In genomic region chr10:122696687-122697086, GRCh38 we compare ENCODE assay signal across 29 cellular contexts. TPM values are rescaled to one million over a fixed set of nuclear protein-coding genes. Genes with fewer than 3 reads are reported as not detected.
"Had no signal": no experiment of that assay in that cellular context is flagged by ENCODE, and none has a peak within 500 bp of the region (broad histone marks: within the 10 kb centered on the region; RNA-seq: fewer than 3 reads in every experiment).

No MANE protein-coding gene starts in this region.

- H3K27me3 ChIP-seq: testis, thyroid gland, tibial artery, tibial nerve, transverse colon, upper lobe of left lung, uterus, vagina had no signal

- H3K4me1 ChIP-seq: stomach, suprapubic skin, testis, thyroid gland, tibial artery, tibial nerve, transverse colon, upper lobe of left lung, upper lobe of right lung, uterus, vagina had no signal

- H3K36me3 Mint-ChIP-seq: stimulated activated memory B cell treated with anti-CD40 and anti-IgM and Interleukin-4, amounts not matched to agents 10 μg/mL and 1 μg/mL and 100 μg/mL, for 72 hours; stimulated activated naive B cell treated with anti-CD40 and anti-IgM and Interleukin-4, amounts not matched to agents 10 μg/mL and 1 μg/mL and 100 μg/mL, for 72 hours; type B pancreatic cell had no signal

- H3K4me3 ChIP-seq: stomach, suprapubic skin, testis, thoracic aorta, thyroid gland, tibial artery, tibial nerve, transverse colon, upper lobe of left lung, upper lobe of right lung, uterus, vagina had no signal

- H3K36me3 ChIP-seq: stomach, suprapubic skin, thoracic aorta, thyroid gland, tibial artery, tibial nerve, transverse colon, upper lobe of left lung, upper lobe of right lung, uterus, vagina had no signal

- H3K4me1 Mint-ChIP-seq: stimulated activated naive B cell treated with anti-CD40 and anti-IgM and Interleukin-4, amounts not matched to agents 10 μg/mL and 1 μg/mL and 100 μg/mL, for 72 hours; stimulated activated naive CD8-positive, alpha-beta T cell treated with anti-CD3 and anti-CD28 coated beads, Interleukin-15, amount 100 ng/mL, for 72 hours had no signal

- H3K27me3 Mint-ChIP-seq: stimulated activated memory B cell treated with anti-CD40 and anti-IgM and Interleukin-4, amounts not matched to agents 10 μg/mL and 1 μg/mL and 100 μg/mL, for 72 hours had no signal

- H3K9me3 ChIP-seq: stomach, suprapubic skin, testis, thoracic aorta, thyroid gland, tibial artery, tibial nerve, transverse colon, upper lobe of left lung, upper lobe of right lung, uterus, vagina had no signal

- ATAC-seq: stimulated activated memory B cell treated with anti-CD40 and anti-IgM and Interleukin-4, amounts not matched to agents 10 μg/mL and 1 μg/mL and 100 μg/mL, for 72 hours; stimulated activated naive B cell treated with anti-CD40 and anti-IgM and Interleukin-4, amounts not matched to agents 10 μg/mL and 1 μg/mL and 100 μg/mL, for 72 hours; stimulated activated naive CD8-positive, alpha-beta T cell treated with anti-CD3 and anti-CD28 coated beads, Interleukin-15, amount 100 ng/mL, for 72 hours; stimulated activated naive CD8-positive, alpha-beta T cell treated with anti-CD3 and anti-CD28 coated beads, Interleukin-15, Interleukin-2, amounts not matched to agents 100 U/mL and 50 U/mL, for 24 hours; upper lobe of right lung had no signal

- H3K27ac ChIP-seq: stomach, suprapubic skin, testis, thoracic aorta, thyroid gland, tibial artery, tibial nerve, transverse colon, upper lobe of left lung, upper lobe of right lung, uterus, vagina had no signal

- H3K27ac Mint-ChIP-seq: stimulated activated memory B cell treated with anti-CD40 and anti-IgM and Interleukin-4, amounts not matched to agents 10 μg/mL and 1 μg/mL and 100 μg/mL, for 72 hours; stimulated activated naive B cell treated with anti-CD40 and anti-IgM and Interleukin-4, amounts not matched to agents 10 μg/mL and 1 μg/mL and 100 μg/mL, for 72 hours; stimulated activated naive CD8-positive, alpha-beta T cell treated with anti-CD3 and anti-CD28 coated beads, Interleukin-15, amount 100 ng/mL, for 72 hours; stimulated activated naive CD8-positive, alpha-beta T cell treated with anti-CD3 and anti-CD28 coated beads, Interleukin-15, Interleukin-2, amounts not matched to agents 100 ng/mL and 50 ng/mL, for 24 hours; type B pancreatic cell had no signal

- H3K9me3 Mint-ChIP-seq: stimulated activated memory B cell treated with anti-CD40 and anti-IgM and Interleukin-4, amounts not matched to agents 10 μg/mL and 1 μg/mL and 100 μg/mL, for 72 hours; stimulated activated naive B cell treated with anti-CD40 and anti-IgM and Interleukin-4, amounts not matched to agents 10 μg/mL and 1 μg/mL and 100 μg/mL, for 72 hours; stimulated activated naive CD8-positive, alpha-beta T cell treated with anti-CD3 and anti-CD28 coated beads, Interleukin-15, amount 100 ng/mL, for 72 hours; stimulated activated naive CD8-positive, alpha-beta T cell treated with anti-CD3 and anti-CD28 coated beads, Interleukin-15, Interleukin-2, amounts not matched to agents 100 ng/mL and 50 ng/mL, for 24 hours; type B pancreatic cell had no signal

- H3K4me3 Mint-ChIP-seq: stimulated activated memory B cell treated with anti-CD40 and anti-IgM and Interleukin-4, amounts not matched to agents 10 μg/mL and 1 μg/mL and 100 μg/mL, for 72 hours; stimulated activated naive B cell treated with anti-CD40 and anti-IgM and Interleukin-4, amounts not matched to agents 10 μg/mL and 1 μg/mL and 100 μg/mL, for 72 hours; stimulated activated naive CD8-positive, alpha-beta T cell treated with anti-CD3 and anti-CD28 coated beads, Interleukin-15, amount 100 ng/mL, for 72 hours; stimulated activated naive CD8-positive, alpha-beta T cell treated with anti-CD3 and anti-CD28 coated beads, Interleukin-15, Interleukin-2, amounts not matched to agents 100 ng/mL and 50 ng/mL, for 24 hours; type B pancreatic cell had no signal

- DNase-seq: stimulated activated CD4-positive, alpha-beta T cell treated with anti-CD3 and anti-CD28 coated beads, Interleukin-2, amount 100 ng/mL, for 24 hours; stimulated activated CD4-positive, alpha-beta T cell treated with anti-CD3 and anti-CD28 coated beads, Interleukin-2, amount 100 ng/mL, for 48 hours; stimulated activated CD4-positive, alpha-beta T cell treated with anti-CD3 and anti-CD28 coated beads, Interleukin-4, amount 100 ng/mL, for 1 hour; stimulated activated CD4-positive, alpha-beta T cell treated with anti-CD3 and anti-CD28 coated beads, Interleukin-4, amount 100 ng/mL, for 24 hours; stimulated activated CD4-positive, alpha-beta T cell treated with anti-CD3 and anti-CD28 coated beads, Interleukin-4, amount 100 ng/mL, for 4 hours; stimulated activated CD8-positive, alpha-beta memory T cell treated with anti-CD3 and anti-CD28 coated beads, Interleukin-4, amount 100 ng/mL, for 48 hours; stimulated activated naive B cell treated with anti-CD40 and anti-IgM and Interleukin-4, amounts not matched to agents 10 μg/mL and 1 μg/mL and 100 μg/mL, for 72 hours; stimulated activated naive CD4-positive, alpha-beta T cell; stimulated activated naive CD4-positive, alpha-beta T cell treated with Interleukin-2 at 50 U/mL for 16 hours; stimulated activated naive CD8-positive, alpha-beta T cell treated with anti-CD3 and anti-CD28 coated beads, Interleukin-15, amount 100 ng/mL, for 72 hours; stimulated activated naive CD8-positive, alpha-beta T cell treated with anti-CD3 and anti-CD28 coated beads, Interleukin-15, Interleukin-2, amounts not matched to agents 100 U/mL and 50 U/mL, for 24 hours; stomach; substantia nigra; testis; thyroid gland; tibial artery; transverse colon; trophoblast cell; upper lobe of left lung; upper lobe of right lung; uterus had no signal

RNA-seq across cellular contexts. Expression of gene C10orf120, which starts 3.0 kb away (rescaled TPM):
- polyA plus RNA-seq: stomach, urinary bladder had no signal
